Comparison of ENCODE assay signal across 17 cellular contexts in genomic region chr1:153387001-153387400, GRCh38. TPM values are rescaled to one million over a fixed set of nuclear protein-coding genes. Genes with fewer than 3 reads are reported as not detected.
A peak's percentile ranks its signal among the peaks of the same experiment; 100 is the strongest.
DNase-seq lines count a peak whose midpoint lies in the region; ATAC-seq and TF ChIP-seq lines count a peak whose summit lies in the region.
"Had no signal": no experiment of that assay in that cellular context is flagged by ENCODE, and none has a peak within 500 bp of the region (broad histone marks: within the 10 kb centered on the region; RNA-seq: fewer than 3 reads in every experiment).

No MANE protein-coding gene starts in this region.

- no peak for TF ChIP-seq POLR2A in esophagus squamous epithelium (IDR thresholded peaks at IDR 0.05)

- DNase-seq in RWPE2 (ENCODE audit: low spot score) (no peak), esophagus squamous epithelium (lab: John Stamatoyannopoulos, UW) (no peak), MG63 (no peak), NCI-H1694 treated with DMSO at 0.1 percent for 48 hours (lab: John Stamatoyannopoulos, UW) (no peak)
- DNase-seq: EL, HFFc6, MM.1S, NCI-H1092 treated with DMSO at 0.1 percent for 48 hours, NCI-H510A treated with DMSO at 0.1 percent for 48 hours, NCI-H82, PC-3 had no signal

- ATAC-seq in RWPE2 (ENCODE audit: low read depth), result no peak
- no peak for ATAC-seq in HG02571 (IDR thresholded peaks at IDR 0.05; ENCODE audit: unreplicated experiment)
- ATAC-seq: A549, PC-3 had no signal

- no peaks in the 10 kb centered on the region for H4K20me1 ChIP-seq in BLaER1

- TF ChIP-seq CTCF in RWPE2 (IDR thresholded peaks at IDR 0.05; ENCODE audit: poor library complexity, severe bottlenecking) (no peak), esophagus squamous epithelium (IDR thresholded peaks at IDR 0.05) (no peak), neutrophil (IDR thresholded peaks at IDR 0.05) (no peak)

- 85 to 91% methylated on average over 4 of the region's 4 CpGs for WGBS in esophagus squamous epithelium, 2 donors

- H3K27ac ChIP-seq in BLaER1 (no peak overlapping the region), RWPE2 (ENCODE audit: poor library complexity, severe bottlenecking) (peak overlapping the region; percentile 45), esophagus squamous epithelium (peak overlapping the region; percentile 65 to 90 (median 88)), neutrophil (peak overlapping the region; percentile 100)
- H3K27ac ChIP-seq: A549, C4-2B had no signal

- peaks cover 19% of the 10 kb centered on the region for H3K4me1 ChIP-seq in BLaER1
- peaks cover 27% of the 10 kb centered on the region for H3K4me1 ChIP-seq in RWPE2 (ENCODE audit: insufficient read depth, poor library complexity, severe bottlenecking)
- H3K4me1 ChIP-seq in esophagus squamous epithelium, result peaks cover 18 to 76% (median 29%) of the 10 kb centered on the region in 3 donors
- peaks cover 81 to 94% of the 10 kb centered on the region in 2 experiments for H3K4me1 ChIP-seq in neutrophil (ENCODE audit: control insufficient read depth in 1 of 2, insufficient read depth in 1 of 2, low read depth in 1 of 2, low read length in 1 of 2)
- H3K4me1 ChIP-seq: A549 had no signal

- peak overlapping the region; percentile 61; the same call in 1 of the 2 replicates for H3K4me2 ChIP-seq in BLaER1
- H3K4me2 ChIP-seq: A549 had no signal

- H3K9me3 ChIP-seq in BLaER1 (0 out of 2 replicates have a peak, but pooled peaks cover 12% of the 10 kb centered on the region), RWPE2 (ENCODE audit: severe bottlenecking) (no peaks in the 10 kb centered on the region), esophagus squamous epithelium (peaks cover 0 to 8% (median 0%) of the 10 kb centered on the region in 3 donors), neutrophil (no peaks in the 10 kb centered on the region), MG63 (peaks cover 3% of the 10 kb centered on the region)

- no peaks in the 10 kb centered on the region for H3K27me3 ChIP-seq in BLaER1
- no peaks in the 10 kb centered on the region for H3K27me3 ChIP-seq in RWPE2 (ENCODE audit: insufficient read depth, poor library complexity, severe bottlenecking)
- peaks cover 0 to 6% (median 0%) of the 10 kb centered on the region in 4 donors for H3K27me3 ChIP-seq in esophagus squamous epithelium
- no peaks in the 10 kb centered on the region for H3K27me3 ChIP-seq in neutrophil
- no peaks in the 10 kb centered on the region; the same call in 1 of the 2 replicates for H3K27me3 ChIP-seq in MG63

- no peak overlapping the region for H3K9ac ChIP-seq in BLaER1

- intact Hi-C loops in esophagus squamous epithelium (cut with DNase I), result no loop called here

- H3K36me3 ChIP-seq in BLaER1 (no peaks in the 10 kb centered on the region), RWPE2 (ENCODE audit: low read depth) (no peaks in the 10 kb centered on the region), esophagus squamous epithelium (no peaks in the 10 kb centered on the region), neutrophil (peaks cover 17% of the 10 kb centered on the region), MG63 (no peaks in the 10 kb centered on the region)

- H3K4me3 ChIP-seq in BLaER1 (no peak overlapping the region), RWPE2 (ENCODE audit: severe bottlenecking) (no peak overlapping the region), esophagus squamous epithelium (no peak overlapping the region), neutrophil (ENCODE audit: low read depth in 1 of 2, low read length in 1 of 2) (peak overlapping the region; percentile 89 to 96), MG63 (no peak overlapping the region)
- H3K4me3 ChIP-seq: A549 had no signal

RNA-seq across cellular contexts. Expression of gene S100A8, which starts 3.9 kb away (rescaled TPM):
- total RNA-seq in esophagus squamous epithelium, result over 10,000 TPM in 3 of 4 donors, 1,000 to 10,000 TPM in 1; 4,308 to 17,245 (median 15,998) TPM
- not detected in 2 replicates for total RNA-seq in MG63 (2014; rRNA removed; shearing (Covaris generic); ENCODE audit: low replicate concordance)
- total RNA-seq: HFFc6, HT-29 had no signal

RNA-seq across cellular contexts. Expression of gene S100A12, which starts 11.6 kb away (rescaled TPM):
- total RNA-seq in esophagus squamous epithelium, result 100 to 1,000 TPM in 1 of 4 donors, 10 to 100 TPM in 3; 16.2 to 154 (median 49.0) TPM
- not detected in 2 replicates for total RNA-seq in MG63 (2014; rRNA removed; shearing (Covaris generic); ENCODE audit: low replicate concordance)
- total RNA-seq: HFFc6, HT-29, PC-3 had no signal

RNA-seq across cellular contexts. Expression of gene S100A7A, which starts 29.3 kb away (rescaled TPM):
- total RNA-seq in esophagus squamous epithelium, result 10 to 100 TPM in 1 of 4 donors, 1 to 10 TPM in 2, not detected in 1; 6.7 to 72.9 (median 8.1) TPM
- total RNA-seq in MG63 (2014; rRNA removed; shearing (Covaris generic); ENCODE audit: low replicate concordance), result not detected in 2 replicates
- total RNA-seq: HFFc6, HT-29, PC-3 had no signal

RNA-seq across cellular contexts. Expression of gene S100A9, which starts 29.3 kb away (rescaled TPM):
- over 10,000 TPM; 15,145 to 90,256 (median 57,331) TPM for total RNA-seq in esophagus squamous epithelium
- not detected in 2 replicates for total RNA-seq in MG63 (2014; rRNA removed; shearing (Covaris generic); ENCODE audit: low replicate concordance)
- total RNA-seq: HFFc6 had no signal

RNA-seq across cellular contexts. Expression of gene PGLYRP4, which starts 38.4 kb away (rescaled TPM):
- total RNA-seq in esophagus squamous epithelium, result 10 to 100 TPM in 1 of 4 donors, 1 to 10 TPM in 3; 4.2 to 15.1 (median 6.9) TPM
- total RNA-seq in MG63 (2014; rRNA removed; shearing (Covaris generic); ENCODE audit: low replicate concordance), result not detected in 2 replicates
- total RNA-seq: HFFc6, HT-29, PC-3 had no signal

Comparison
In these comparisons a context has a peak if more than half of its experiments do, and no peak if none do; other contexts are left out.
1. H3K4me3 ChIP-seq: peak in neutrophil (2 of 2); none in BLaER1 (single experiment), RWPE2 (single experiment), esophagus squamous epithelium (0 of 4) and MG63 (single experiment).
2. RNA of gene S100A8, which starts 3.9 kb away (total RNA-seq): 4,308 to 17,245 TPM in esophagus squamous epithelium; not detected in MG63; every median in the first group is over 1,000 times any median in the second.
3. RNA of gene S100A12, which starts 11.6 kb away (total RNA-seq): 16.2 to 154 TPM in esophagus squamous epithelium; not detected in MG63; every median in the first group is over 10 times any median in the second.